ENCODE assay signal across 15 cellular contexts in the genomic region with DNA sequence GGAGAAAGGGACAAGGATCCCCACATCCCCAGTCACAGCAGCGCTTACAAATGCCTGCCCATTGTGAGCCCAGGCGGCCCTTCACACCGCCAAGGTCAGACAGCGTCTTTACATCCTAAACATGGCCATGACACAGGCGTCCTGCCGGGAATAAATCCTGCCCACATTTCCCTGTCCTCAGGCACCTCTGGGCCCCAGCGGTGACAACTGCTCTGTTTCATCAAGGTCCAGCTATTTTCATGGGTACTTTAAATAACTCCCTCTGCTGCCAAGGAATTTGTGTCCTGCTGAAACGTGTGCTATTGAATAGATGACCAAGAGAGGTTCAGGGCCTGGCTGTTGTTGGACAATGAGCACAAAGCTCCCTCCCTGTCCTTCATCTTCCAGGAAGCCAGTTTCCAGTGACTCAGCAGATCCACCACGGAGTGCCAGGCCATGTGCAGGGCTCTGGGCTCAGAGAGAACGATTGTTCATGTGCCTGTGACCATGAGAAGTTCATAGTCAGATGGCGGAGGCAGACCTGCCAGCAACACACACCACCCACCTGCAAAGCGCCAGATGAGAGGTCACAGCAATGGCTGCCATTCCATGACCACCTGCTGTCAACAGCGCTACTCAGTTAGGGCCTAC.
DNase-seq lines count a peak whose midpoint lies in the region; ATAC-seq and TF ChIP-seq lines count a peak whose summit lies in the region.
"Had no signal": no experiment of that assay in that cellular context is flagged by ENCODE, and none has a peak within 500 bp of the region (broad histone marks: within the 10 kb centered on the region; RNA-seq: fewer than 3 reads in every experiment).

No MANE protein-coding gene starts in this region.

- H3K36me3 ChIP-seq in GM23338 (ENCODE audit: insufficient read depth) (no peaks in the 10 kb centered on the region), heart left ventricle (no peaks in the 10 kb centered on the region), psoas muscle (ENCODE audit: insufficient read depth in 1 of 2, low read depth in 1 of 2) (no peaks in the 10 kb centered on the region)

- no peak overlapping the region for H3K4me3 Mint-ChIP-seq in GM23338
- H3K4me3 Mint-ChIP-seq: activated B cell treated with CpG ODN at 0.5 μM for 24 hours; stimulated activated effector memory CD8-positive, alpha-beta T cell treated with anti-CD3 and anti-CD28 coated beads, Interleukin-12 subunit alpha, Interleukin-12 subunit beta, amount 100 ng/mL, for 72 hours had no signal

- intact Hi-C loops in heart left ventricle (cut with DNase I) (loop anchor here in 2 of 10 donors (5.0 to 10.0 kb wide), 2 partner anchors 120 to 177 kb away; no protein-coding TSS in a partner anchor), psoas muscle (cut with DNase I) (loop anchor here (5.0 to 10.0 kb wide), 2 partner anchors 180 to 1293 kb away; partner anchors contain the start of genes MECR (in 1 of the 2) and PTPRU (in 1 of the 2))

- H3K27me3 ChIP-seq in GM23338 (ENCODE audit: insufficient read depth) = no peaks in the 10 kb centered on the region
- peaks cover 0 to 12% (median 0%) of the 10 kb centered on the region in 9 donors for H3K27me3 ChIP-seq in heart left ventricle
- no peaks in the 10 kb centered on the region for H3K27me3 ChIP-seq in psoas muscle (ENCODE audit: insufficient read depth in 3 of 3, low read length in 2 of 3)

- TF ChIP-seq CTCF in GM23338 (conservative IDR thresholded peaks at IDR 0.05; ENCODE audit: low read depth in 2 of 2) = no peak
- TF ChIP-seq CTCF in heart left ventricle (IDR thresholded peaks at IDR 0.05) = no peak
- TF ChIP-seq CTCF in psoas muscle (IDR thresholded peaks at IDR 0.05) = no peak

- H3K4me2 ChIP-seq in GM23338 = no peak overlapping the region

- no peaks in the 10 kb centered on the region for H3F3A ChIP-seq in GM23338 (replicated peaks; ENCODE audit: low read depth)

- H3K79me2 ChIP-seq in GM23338 (replicated peaks; ENCODE audit: insufficient read depth) = no peaks in the 10 kb centered on the region

- H3K9me3 ChIP-seq in heart left ventricle = peaks cover 0 to 10% (median 0%) of the 10 kb centered on the region in 12 donors
- H3K9me3 ChIP-seq in psoas muscle = no peaks in the 10 kb centered on the region

- H3K4me1 Mint-ChIP-seq in GM23338 = peaks cover 6% of the 10 kb centered on the region
- H3K4me1 Mint-ChIP-seq: activated B cell treated with CpG ODN at 0.5 μM for 24 hours; stimulated activated effector memory CD8-positive, alpha-beta T cell treated with anti-CD3 and anti-CD28 coated beads, Interleukin-12 subunit alpha, Interleukin-12 subunit beta, amount 100 ng/mL, for 72 hours had no signal

- TF ChIP-seq POLR2A in heart left ventricle (IDR thresholded peaks at IDR 0.05) = no peak

- H2AFZ ChIP-seq in GM23338 = peak overlapping the region; percentile 87

- H3K27ac ChIP-seq in GM23338 (ENCODE audit: low read depth) (no peak overlapping the region), heart left ventricle (peak overlapping the region; percentile 68 to 98 (median 86)), psoas muscle (peak overlapping the region; percentile 90)

- in situ Hi-C loops in SK-MEL-5 (cut with HindIII; ENCODE audit: low pct_unique_long_range_greater_than_20kb, low sequenced_read_pairs) = no loop called here
- in situ Hi-C loops in ACHN (cut with HindIII; ENCODE audit: low pct_ligation_motif_present, low pct_unique_long_range_greater_than_20kb, low sequenced_read_pairs) = no loop called here

- 38 to 56% (median 45%) methylated on average over 7 to 13 of the region's 13 CpGs for WGBS in heart left ventricle, 4 donors
- WGBS in psoas muscle, 3 donors = 27 to 40% (median 31%) methylated on average over 13 of the region's 13 CpGs

- no peaks in the 10 kb centered on the region for H4K20me1 ChIP-seq in GM23338 (replicated peaks; ENCODE audit: insufficient read depth)

- H3K27me3 Mint-ChIP-seq in GM23338 (ENCODE audit: insufficient read depth, low read depth, poor library complexity) = no peaks in the 10 kb centered on the region

- H3K4me1 ChIP-seq in GM23338 (ENCODE audit: insufficient read depth) = no peaks in the 10 kb centered on the region
- peaks cover 0 to 49% (median 25%) of the 10 kb centered on the region in 12 donors for H3K4me1 ChIP-seq in heart left ventricle
- H3K4me1 ChIP-seq in psoas muscle = peaks cover 46% of the 10 kb centered on the region

- ATAC-seq in GM23338 (no peak), heart left ventricle (peak; percentile 70 to 88 (median 82)), psoas muscle (peak; percentile 48 to 69 (median 61)), HG03571 (IDR thresholded peaks at IDR 0.05; ENCODE audit: unreplicated experiment) (no peak)

- no peaks in the 10 kb centered on the region for H3K36me3 Mint-ChIP-seq in GM23338 (ENCODE audit: low read depth)
- H3K36me3 Mint-ChIP-seq: stimulated activated effector memory CD8-positive, alpha-beta T cell treated with anti-CD3 and anti-CD28 coated beads, Interleukin-12 subunit alpha, Interleukin-12 subunit beta, amount 100 ng/mL, for 72 hours had no signal

- peaks cover 2% of the 10 kb centered on the region; the same call in 1 of the 3 replicates for H3K9me3 Mint-ChIP-seq in GM23338
- H3K9me3 Mint-ChIP-seq: activated B cell treated with CpG ODN at 0.5 μM for 24 hours; stimulated activated effector memory CD8-positive, alpha-beta T cell treated with anti-CD3 and anti-CD28 coated beads, Interleukin-12 subunit alpha, Interleukin-12 subunit beta, amount 100 ng/mL, for 72 hours had no signal

- no peaks in the 10 kb centered on the region for H3K9me2 ChIP-seq in GM23338 (ENCODE audit: insufficient read depth)

- peak overlapping the region; percentile 86 for H3K27ac Mint-ChIP-seq in GM23338
- H3K27ac Mint-ChIP-seq: activated B cell treated with CpG ODN at 0.5 μM for 24 hours; stimulated activated effector memory CD8-positive, alpha-beta T cell treated with anti-CD3 and anti-CD28 coated beads, Interleukin-12 subunit alpha, Interleukin-12 subunit beta, amount 100 ng/mL, for 72 hours had no signal

- H3K4me3 ChIP-seq in GM23338 (no peak overlapping the region), heart left ventricle (no peak overlapping the region), psoas muscle (no peak overlapping the region)

- DNase-seq in GM23338 (ENCODE audit: low spot score) (no peak), SK-MEL-5 (ENCODE audit: low read depth, low spot score) (peak; percentile 9), heart left ventricle (peak in 4 of 5 donors; percentile 69 to 91 (median 79)), psoas muscle (peak; percentile 70 to 78), NCI-H748 (lab: John Stamatoyannopoulos, UW; ENCODE audit: unreplicated experiment) (no peak), ACHN (no peak)
- DNase-seq in activated CD4-positive, alpha-beta T cell treated with anti-CD3 and anti-CD28 coated beads for 48 hours = no peak
- DNase-seq: activated B cell treated with CpG ODN at 0.5 μM for 24 hours; AML-193; amniotic stem cell; NCI-H2081 treated with DMSO at 0.1 percent for 48 hours; NK-92 treated with Interleukin-12 subunit alpha and Interleukin-12 subunit beta, amount 100 ng/mL, for 24 hours; stimulated activated CD4-positive, alpha-beta T cell treated with anti-CD3 and anti-CD28 coated beads, Interleukin-4, amount 100 ng/mL, for 24 hours had no signal

TF ChIP-seq in GM23338, 12 proteins besides CTCF, POLR2A, EP300 and RAD21:
- TF ChIP-seq POLR2AphosphoS5 (IDR thresholded peaks at IDR 0.05; ENCODE audit: low read depth) (no peak), ZNF331 (CRISPR knock-in tag; IDR thresholded peaks at IDR 0.05; ENCODE audit: low read depth) (no peak), EZH2phosphoT487 (IDR thresholded peaks at IDR 0.05; ENCODE audit: unreplicated experiment) (no peak)
- TF ChIP-seq, protein P1, sequence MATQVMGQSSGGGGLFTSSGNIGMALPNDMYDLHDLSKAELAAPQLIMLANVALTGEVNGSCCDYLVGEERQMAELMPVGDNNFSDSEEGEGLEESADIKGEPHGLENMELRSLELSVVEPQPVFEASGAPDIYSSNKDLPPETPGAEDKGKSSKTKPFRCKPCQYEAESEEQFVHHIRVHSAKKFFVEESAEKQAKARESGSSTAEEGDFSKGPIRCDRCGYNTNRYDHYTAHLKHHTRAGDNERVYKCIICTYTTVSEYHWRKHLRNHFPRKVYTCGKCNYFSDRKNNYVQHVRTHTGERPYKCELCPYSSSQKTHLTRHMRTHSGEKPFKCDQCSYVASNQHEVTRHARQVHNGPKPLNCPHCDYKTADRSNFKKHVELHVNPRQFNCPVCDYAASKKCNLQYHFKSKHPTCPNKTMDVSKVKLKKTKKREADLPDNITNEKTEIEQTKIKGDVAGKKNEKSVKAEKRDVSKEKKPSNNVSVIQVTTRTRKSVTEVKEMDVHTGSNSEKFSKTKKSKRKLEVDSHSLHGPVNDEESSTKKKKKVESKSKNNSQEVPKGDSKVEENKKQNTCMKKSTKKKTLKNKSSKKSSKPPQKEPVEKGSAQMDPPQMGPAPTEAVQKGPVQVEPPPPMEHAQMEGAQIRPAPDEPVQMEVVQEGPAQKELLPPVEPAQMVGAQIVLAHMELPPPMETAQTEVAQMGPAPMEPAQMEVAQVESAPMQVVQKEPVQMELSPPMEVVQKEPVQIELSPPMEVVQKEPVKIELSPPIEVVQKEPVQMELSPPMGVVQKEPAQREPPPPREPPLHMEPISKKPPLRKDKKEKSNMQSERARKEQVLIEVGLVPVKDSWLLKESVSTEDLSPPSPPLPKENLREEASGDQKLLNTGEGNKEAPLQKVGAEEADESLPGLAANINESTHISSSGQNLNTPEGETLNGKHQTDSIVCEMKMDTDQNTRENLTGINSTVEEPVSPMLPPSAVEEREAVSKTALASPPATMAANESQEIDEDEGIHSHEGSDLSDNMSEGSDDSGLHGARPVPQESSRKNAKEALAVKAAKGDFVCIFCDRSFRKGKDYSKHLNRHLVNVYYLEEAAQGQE (IDR thresholded peaks at IDR 0.05; ENCODE audit: unreplicated experiment) = no peak

Comparison
In these comparisons a context has a peak if more than half of its experiments do, and no peak if none do; other contexts are left out.
1. ATAC-seq: peak in heart left ventricle (4 of 4) and psoas muscle (4 of 4); none in GM23338 (single experiment) and HG03571 (single experiment).
2. DNase-seq: peak in SK-MEL-5 (single experiment), heart left ventricle (4 of 5) and psoas muscle (2 of 2); none in GM23338 (single experiment), NCI-H748 (single experiment), activated CD4-positive, alpha-beta T cell treated with anti-CD3 and anti-CD28 coated beads for 48 hours (single experiment) and ACHN (single experiment).